ENCODE assay signal across 8 cellular contexts in genomic region chr12:124568431-124569374, GRCh38. TPM values are rescaled to one million over a fixed set of nuclear protein-coding genes. Genes with fewer than 3 reads are reported as not detected.
DNase-seq lines count a peak whose midpoint lies in the region; ATAC-seq lines count a peak whose summit lies in the region.

No MANE protein-coding gene starts in this region.

- no peak overlapping the region for H4K91ac ChIP-seq in neuronal stem cell (ENCODE audit: low read depth, low read length, poor library complexity)

- H3K9me3 Mint-ChIP-seq in activated T-helper 17 cell treated with anti-CD3 and anti-CD28 coated beads, Interleukin-2, amount 50 U/mL, for 72 hours: no peaks in the 10 kb centered on the region

- peak overlapping the region; percentile 46 to 98 (median 96); a peak in 18 of 22 replicates for H3K9ac ChIP-seq in BLaER1 treated with 17β-estradiol and CSF1 and Interleukin-3, amounts not matched to agents 10 nM and 100 nM
- no peak overlapping the region for H3K9ac ChIP-seq in neuronal stem cell (ENCODE audit: low read depth, low read length, poor library complexity)

- peak overlapping the region; percentile 77 for H2AFZ ChIP-seq in neuronal stem cell (ENCODE audit: low read length)

- H3K4ac ChIP-seq in neuronal stem cell (ENCODE audit: low read length): no peak overlapping the region

- H3K4me2 ChIP-seq in BLaER1 treated with 17β-estradiol and CSF1 and Interleukin-3, amounts not matched to agents 10 nM and 100 nM: peak overlapping the region; percentile 92 to 99 (median 96)
- H3K4me2 ChIP-seq in neuronal stem cell (ENCODE audit: insufficient read depth, low read length, poor library complexity, severe bottlenecking): no peak overlapping the region

- peaks cover 25 to 31% (median 29%) of the 10 kb centered on the region in 11 experiments for H4K20me1 ChIP-seq in BLaER1 treated with 17β-estradiol and CSF1 and Interleukin-3, amounts not matched to agents 10 nM and 100 nM

- H3K36me3 Mint-ChIP-seq in activated T-helper 17 cell treated with anti-CD3 and anti-CD28 coated beads, Interleukin-2, amount 50 U/mL, for 72 hours (ENCODE audit: low read depth): no peaks in the 10 kb centered on the region

- H3K4me3 Mint-ChIP-seq in activated T-helper 17 cell treated with anti-CD3 and anti-CD28 coated beads, Interleukin-2, amount 50 U/mL, for 72 hours: peak overlapping the region; percentile 75

- H3K27me3 ChIP-seq in BLaER1 treated with 17β-estradiol and CSF1 and Interleukin-3, amounts not matched to agents 10 nM and 100 nM: 0 out of 22 replicates have a peak, but pooled peaks cover 0 to 9% (median 0%) of the 10 kb centered on the region in 11 experiments
- peaks cover 0 to 11% (median 0%) of the 10 kb centered on the region in 3 experiments for H3K27me3 ChIP-seq in neuronal stem cell (ENCODE audit: control insufficient read depth in 3 of 3, insufficient read depth in 3 of 3, low read depth in 1 of 3, low read length in 3 of 3)

- H2BK15ac ChIP-seq in neuronal stem cell (ENCODE audit: low read length): peak overlapping the region; percentile 97

- no peaks in the 10 kb centered on the region for H3K27me3 Mint-ChIP-seq in activated T-helper 17 cell treated with anti-CD3 and anti-CD28 coated beads, Interleukin-2, amount 50 U/mL, for 72 hours

- peak overlapping the region; percentile 70 for H3K23ac ChIP-seq in neuronal stem cell (ENCODE audit: low read depth, low read length, poor library complexity)

- ATAC-seq in GM18502 (IDR thresholded peaks at IDR 0.05; ENCODE audit: poor library complexity, unreplicated experiment) (peak; percentile 34), GM21737 (IDR thresholded peaks at IDR 0.05; ENCODE audit: unreplicated experiment) (no peak)
- ATAC-seq in activated T-helper 17 cell treated with anti-CD3 and anti-CD28 coated beads, Interleukin-2, amount 50 U/mL, for 72 hours (replicated peaks): no peak

- H2BK120ac ChIP-seq in neuronal stem cell (ENCODE audit: low read depth, low read length): peak overlapping the region; percentile 83

- no peak overlapping the region for H4K8ac ChIP-seq in neuronal stem cell (ENCODE audit: low read depth, low read length)

- H3K79me1 ChIP-seq in neuronal stem cell (ENCODE audit: low read depth, low read length): peaks cover 9% of the 10 kb centered on the region

- peak overlapping the region; percentile 89 for H2BK12ac ChIP-seq in neuronal stem cell (ENCODE audit: low read length)

- peaks cover 0 to under 1% (median 0%) of the 10 kb centered on the region in 11 experiments; a peak in 3 of 22 replicates for H3K36me3 ChIP-seq in BLaER1 treated with 17β-estradiol and CSF1 and Interleukin-3, amounts not matched to agents 10 nM and 100 nM
- no peaks in the 10 kb centered on the region for H3K36me3 ChIP-seq in neuronal stem cell (replicated peaks in 1 of 2; ENCODE audit: control insufficient read depth in 2 of 2, insufficient read depth in 2 of 2, low read length in 2 of 2)

- peak overlapping the region; percentile 89 for H2BK5ac ChIP-seq in neuronal stem cell (ENCODE audit: low read length)

- H3K4me1 Mint-ChIP-seq in activated T-helper 17 cell treated with anti-CD3 and anti-CD28 coated beads, Interleukin-2, amount 50 U/mL, for 72 hours: peaks cover 4% of the 10 kb centered on the region

- H3K27ac Mint-ChIP-seq in activated T-helper 17 cell treated with anti-CD3 and anti-CD28 coated beads, Interleukin-2, amount 50 U/mL, for 72 hours: no peak overlapping the region

- peak overlapping the region; percentile 88 for H3K18ac ChIP-seq in neuronal stem cell (ENCODE audit: low read length)

- no peaks in the 10 kb centered on the region for H3K9me3 ChIP-seq in BLaER1 treated with 17β-estradiol and CSF1 and Interleukin-3, amounts not matched to agents 10 nM and 100 nM (replicated peaks in 1 of 11)
- no peaks in the 10 kb centered on the region for H3K9me3 ChIP-seq in neuronal stem cell (replicated peaks in 1 of 2; ENCODE audit: control insufficient read depth in 2 of 2, insufficient read depth in 1 of 2, low read depth in 1 of 2, low read length in 2 of 2)

- DNase-seq in NCI-H1694 treated with DMSO at 0.1 percent for 48 hours (lab: John Stamatoyannopoulos, UW) (peak; percentile 83), globus pallidus (ENCODE audit: low spot score) (peak; percentile 71), neuronal stem cell (ENCODE audit: low spot score) (no peak), NCI-H1105 (lab: John Stamatoyannopoulos, UW) (no peak)

- peak overlapping the region; percentile 79 for H2AK5ac ChIP-seq in neuronal stem cell (ENCODE audit: low read depth, low read length)

- H3K4me3 ChIP-seq in BLaER1 treated with 17β-estradiol and CSF1 and Interleukin-3, amounts not matched to agents 10 nM and 100 nM: peak overlapping the region in 5 of 10 experiments; percentile 40 to 95 (median 84); a peak in 8 of 20 replicates
- peak overlapping the region in 1 of 2 donors; percentile 92 for H3K4me3 ChIP-seq in neuronal stem cell (ENCODE audit: low read length in 2 of 2)

- H3K27ac ChIP-seq in BLaER1 treated with 17β-estradiol and CSF1 and Interleukin-3, amounts not matched to agents 10 nM and 100 nM: peak overlapping the region; percentile 64 to 97 (median 96); a peak in 21 of 22 replicates
- H3K27ac ChIP-seq in neuronal stem cell (replicated peaks; ENCODE audit: low read length): no peak overlapping the region

- peaks cover 47 to 77% (median 66%) of the 10 kb centered on the region in 10 experiments for H3K4me1 ChIP-seq in BLaER1 treated with 17β-estradiol and CSF1 and Interleukin-3, amounts not matched to agents 10 nM and 100 nM
- H3K4me1 ChIP-seq in neuronal stem cell (ENCODE audit: control insufficient read depth in 2 of 2, insufficient read depth in 1 of 2, low read depth in 1 of 2, low read length in 2 of 2): peaks cover 29 to 33% of the 10 kb centered on the region in 2 donors

- no CpG with 5 or more reads among the region's 28 CpGs for WGBS in neuronal stem cell (ENCODE audit: extremely low coverage in 2 of 2, insufficient read length in 2 of 2, insufficient replicate concordance in 1 of 2), 2 donors

- no peak overlapping the region for H3K14ac ChIP-seq in neuronal stem cell (ENCODE audit: low read length)

RNA-seq across cellular contexts. Expression of gene NCOR2, which starts 1.3 kb away (rescaled TPM):
- 10 to 100 TPM; 72.8 to 87.8 TPM for total RNA-seq in activated T-helper 17 cell treated with anti-CD3 and anti-CD28 coated beads, Interleukin-2, amount 50 U/mL, for 72 hours
- polyA plus RNA-seq in neuronal stem cell (2013, experiment 1 of 2): 80.7 TPM
- 80.2 TPM for polyA plus RNA-seq in neuronal stem cell (2013, experiment 2 of 2)

Comparison
In these comparisons a context has a peak if more than half of its experiments do, and no peak if none do; other contexts are left out.
1. DNase-seq: peak in NCI-H1694 treated with DMSO at 0.1 percent for 48 hours (single experiment) and globus pallidus (single experiment); none in neuronal stem cell (single experiment) and NCI-H1105 (single experiment).